23 cellular contexts compared by ENCODE assay signal in genomic region chr4:174105202-174105601, GRCh38.
"Had no signal": no experiment of that assay in that cellular context is flagged by ENCODE, and none has a peak within 500 bp of the region (broad histone marks: within the 10 kb centered on the region; RNA-seq: fewer than 3 reads in every experiment).

No MANE protein-coding gene starts in this region.

- H3K4me1 ChIP-seq: foreskin keratinocyte, gastroesophageal sphincter, left lung, lower lobe of right lung had no signal

- H3K79me2 ChIP-seq: hepatocyte had no signal

- H3K4me3 ChIP-seq: coronary artery, gastroesophageal sphincter, heart left ventricle, hepatocyte, left lung, lower lobe of right lung, mucosa of descending colon had no signal

- H3K27ac ChIP-seq: coronary artery, epithelial cell of prostate, foreskin keratinocyte, hepatocyte, left lung, lower lobe of right lung had no signal

- DNase-seq: effector CD8-positive, alpha-beta T cell; effector memory CD8-positive, alpha-beta T cell; endodermal cell; erythroblast; foreskin keratinocyte; heart left ventricle; hypothalamus; left cardiac atrium; left lung; left ventricle myocardium superior; lower lobe of right lung; mesenchymal stem cell; mucosa of descending colon had no signal

- H2AFZ ChIP-seq: hepatocyte had no signal

- H3K27me3 ChIP-seq: foreskin keratinocyte, gastroesophageal sphincter, heart left ventricle, hepatocyte, left lung had no signal

- FAIRE-seq: colon, endometrium, frontal cortex, islet of Langerhans, keratinocyte had no signal

- H3K9me3 ChIP-seq: gastroesophageal sphincter, heart left ventricle, left lung, lower lobe of right lung, mucosa of descending colon had no signal

- ATAC-seq: effector memory CD8-positive, alpha-beta T cell; esophagus mucosa; foreskin keratinocyte; gastroesophageal sphincter; heart left ventricle; left cardiac atrium; left lung; left ventricle myocardium superior; lower lobe of right lung; mucosa of descending colon had no signal

- H3K4me2 ChIP-seq: hepatocyte had no signal

- H3K36me3 ChIP-seq: gastroesophageal sphincter, heart left ventricle, left lung, lower lobe of right lung had no signal
